Comparison of ENCODE assay signal across 28 cellular contexts in genomic region chr5:120432861-120433260, GRCh38. TPM values are rescaled to one million over a fixed set of nuclear protein-coding genes. Genes with fewer than 3 reads are reported as not detected.
"Had no signal": no experiment of that assay in that cellular context is flagged by ENCODE, and none has a peak within 500 bp of the region (broad histone marks: within the 10 kb centered on the region; RNA-seq: fewer than 3 reads in every experiment).

No MANE protein-coding gene starts in this region.

- H3K27me3 ChIP-seq: left lung, pancreas, sigmoid colon, stomach, testis, thyroid gland, transverse colon, upper lobe of left lung, vagina had no signal

- H3K4me3 ChIP-seq: left lung, lower lobe of right lung, pancreas, prostate gland, sigmoid colon, skin epidermis, stomach, testis, thyroid gland, transverse colon, upper lobe of left lung, vagina had no signal

- H3K27ac ChIP-seq: left lung, lower lobe of right lung, pancreas, prostate gland, sigmoid colon, skin epidermis, stomach, testis, thyroid gland, transverse colon, upper lobe of left lung, vagina had no signal

- H3K9me3 ChIP-seq: lower lobe of right lung, pancreas, prostate gland, sigmoid colon, testis, thyroid gland, vagina had no signal

- H3K4me1 ChIP-seq: left lung, lower lobe of right lung, pancreas, prostate gland, sigmoid colon, stomach, testis, thyroid gland, transverse colon, upper lobe of left lung, vagina had no signal

- ATAC-seq: left colon; left lung; lower lobe of right lung; naive thymus-derived CD8-positive, alpha-beta T cell; pancreas; right cardiac atrium; stimulated activated naive B cell treated with anti-CD40 and anti-IgM and Interleukin-4, amounts not matched to agents 10 μg/mL and 1 μg/mL and 100 μg/mL, for 72 hours; stimulated activated naive CD8-positive, alpha-beta T cell treated with anti-CD3 and anti-CD28 coated beads, Interleukin-15, Interleukin-2, amounts not matched to agents 100 U/mL and 50 U/mL, for 24 hours had no signal

- H3K36me3 ChIP-seq: left lung, lower lobe of right lung, pancreas, prostate gland, sigmoid colon, stomach, thyroid gland, transverse colon, upper lobe of left lung, vagina had no signal

- DNase-seq: hippocampal formation; left colon; left lung; lower lobe of right lung; mammary epithelial cell; mesenchymal stem cell; naive thymus-derived CD8-positive, alpha-beta T cell; nucleus accumbens; pancreas; posterior cingulate gyrus; retina; right cardiac atrium; sigmoid colon; stimulated activated CD4-positive, alpha-beta T cell treated with anti-CD3 and anti-CD28 coated beads, Interleukin-12 subunit alpha, Interleukin-12 subunit beta, amount 100 ng/mL, for 4 hours; stimulated activated CD4-positive, alpha-beta T cell treated with anti-CD3 and anti-CD28 coated beads, Interleukin-15, amount 100 ng/mL, for 24 hours; stimulated activated CD4-positive, alpha-beta T cell treated with anti-CD3 and anti-CD28 coated beads, Interleukin-2, amount 100 ng/mL, for 24 hours; stimulated activated CD4-positive, alpha-beta T cell treated with anti-CD3 and anti-CD28 coated beads, Interleukin-4, amount 100 ng/mL, for 1 hour; stimulated activated naive B cell treated with anti-CD40 and anti-IgM and Interleukin-4, amounts not matched to agents 10 μg/mL and 1 μg/mL and 100 μg/mL, for 72 hours; stimulated activated naive CD8-positive, alpha-beta T cell treated with anti-CD3 and anti-CD28 coated beads, Interleukin-15, Interleukin-2, amounts not matched to agents 100 U/mL and 50 U/mL, for 24 hours; stomach; testis; thyroid gland; transverse colon; upper lobe of left lung had no signal

RNA-seq across cellular contexts. Expression of gene PRR16, which starts 31.2 kb away (rescaled TPM):
- total RNA-seq: naive thymus-derived CD8-positive, alpha-beta T cell; neural crest cell had no signal
- polyA plus RNA-seq: naive thymus-derived CD8-positive, alpha-beta T cell had no signal
